Comparison of ENCODE assay signal across 25 cellular contexts in genomic region chr12:58465418-58465817, GRCh38.
DNase-seq lines count a peak whose midpoint lies in the region; ATAC-seq, FAIRE-seq and TF ChIP-seq lines count a peak whose summit lies in the region.
"Had no signal": no experiment of that assay in that cellular context is flagged by ENCODE, and none has a peak within 500 bp of the region (broad histone marks: within the 10 kb centered on the region; RNA-seq: fewer than 3 reads in every experiment).

No MANE protein-coding gene starts in this region.

- H3K36me3 ChIP-seq in A673 (ENCODE audit: insufficient read depth, low read length, poor library complexity, severe bottlenecking) (no peaks in the 10 kb centered on the region), PC-3 (ENCODE audit: low read depth, low read length) (no peaks in the 10 kb centered on the region), HAP-1 (replicated peaks) (no peaks in the 10 kb centered on the region)
- H3K36me3 ChIP-seq: BLaER1 treated with 17β-estradiol and CSF1 and Interleukin-3, amounts not matched to agents 10 nM and 100 nM; SJCRH30 had no signal

- ATAC-seq in PC-3 (peak; percentile 88), GM21367 (IDR thresholded peaks at IDR 0.05; ENCODE audit: unreplicated experiment) (no peak)
- ATAC-seq: CD8-positive, alpha-beta T cell; HCT116 had no signal

- CTCF ChIA-PET in A673 (lab: Charles Lee): no interaction called here
- CTCF ChIA-PET in PC-3 (lab: Charles Lee): no interaction called here

- POLR2A ChIA-PET in A673 (lab: Charles Lee; ENCODE audit: low non-redundant PET) (no interaction called here), PC-3 (lab: Charles Lee; ENCODE audit: unreplicated experiment) (no interaction called here)

- no peaks in the 10 kb centered on the region for H3K4me1 ChIP-seq in A673 (ENCODE audit: insufficient read depth, low read length, poor library complexity, severe bottlenecking)
- H3K4me1 ChIP-seq in PC-3 (ENCODE audit: insufficient read depth, low read length): peaks cover 10% of the 10 kb centered on the region
- H3K4me1 ChIP-seq in HAP-1: no peaks in the 10 kb centered on the region
- H3K4me1 ChIP-seq: BLaER1 treated with 17β-estradiol and CSF1 and Interleukin-3, amounts not matched to agents 10 nM and 100 nM; SJCRH30 had no signal

- H2AFZ ChIP-seq in PC-3 (ENCODE audit: low read length): no peak overlapping the region

- no peaks in the 10 kb centered on the region for H3F3A ChIP-seq in PC-3 (ENCODE audit: low read length, unreplicated experiment)

- DNase-seq in A673 (ENCODE audit: low spot score) (peak; percentile 64), HFFc6 (peak; percentile 26), PC-3 (peak; percentile 58), fibroblast of the aortic adventitia (ENCODE audit: low read depth) (peak; percentile 26), HAP-1 (ENCODE audit: low spot score in 2 of 2) (no peak), RCC 7860 (ENCODE audit: low spot score) (no peak), NCI-H187 treated with DMSO at 0.1 percent for 48 hours (lab: John Stamatoyannopoulos, UW) (no peak)
- DNase-seq: Calu3; CD8-positive, alpha-beta T cell; DMS53; KBM-7; NCI-H1092; NCI-H146; NCI-H2081; NCI-H2171 treated with DMSO at 0.1 percent for 48 hours; NCI-H510A; NCI-H748 treated with DMSO at 0.1 percent for 48 hours; NK-92 treated with Interleukin-12 subunit alpha and Interleukin-12 subunit beta, amount 100 ng/mL, for 24 hours; SJCRH30; SW 1271 had no signal

- intact Hi-C loops in A673 (cut with micrococcal nuclease; ENCODE audit: unreplicated experiment) (no loop called here), PC-3 (cut with micrococcal nuclease) (loop anchor here (10.0 kb wide), 1 partner anchor 59 kb away; no protein-coding TSS in a partner anchor)

- BruUV-seq in A673 (replicated peaks; lab: Mats Ljungman, UMichigan): no TSS peak
- no TSS peak for BruUV-seq in PC-3 (replicated peaks; lab: Mats Ljungman, UMichigan)

- no peak overlapping the region for H3K9ac ChIP-seq in PC-3 (ENCODE audit: low read length)
- H3K9ac ChIP-seq: BLaER1 treated with 17β-estradiol and CSF1 and Interleukin-3, amounts not matched to agents 10 nM and 100 nM had no signal

- peaks cover 3% of the 10 kb centered on the region for H3K9me3 ChIP-seq in A673 (ENCODE audit: low read depth, low read length, poor library complexity, severe bottlenecking)
- no peaks in the 10 kb centered on the region for H3K9me3 ChIP-seq in PC-3 (ENCODE audit: low read length)
- H3K9me3 ChIP-seq in HAP-1: no peaks in the 10 kb centered on the region

- H3K4me2 ChIP-seq in PC-3 (ENCODE audit: low read length): no peak overlapping the region
- H3K4me2 ChIP-seq: BLaER1 treated with 17β-estradiol and CSF1 and Interleukin-3, amounts not matched to agents 10 nM and 100 nM had no signal

- FAIRE-seq in RCC 7860 (lab: Jason Lieb, UNC): no peak
- FAIRE-seq: A204.1 had no signal

- no peaks in the 10 kb centered on the region for H4K20me1 ChIP-seq in PC-3 (ENCODE audit: low read length)
- H4K20me1 ChIP-seq: BLaER1 treated with 17β-estradiol and CSF1 and Interleukin-3, amounts not matched to agents 10 nM and 100 nM had no signal

- H3K27ac Mint-ChIP-seq in HFFc6: peak overlapping the region; percentile 31
- H3K27ac Mint-ChIP-seq: CD8-positive, alpha-beta T cell had no signal

- peaks cover 13% of the 10 kb centered on the region for H3K9me3 Mint-ChIP-seq in HFFc6

- H3K4me3 ChIP-seq in A673 (ENCODE audit: low read depth, low read length, poor library complexity, severe bottlenecking) (no peak overlapping the region), PC-3 (ENCODE audit: low read length) (no peak overlapping the region), fibroblast of the aortic adventitia (ENCODE audit: low read depth, low read length) (no peak overlapping the region), HAP-1 (no peak overlapping the region)
- H3K4me3 ChIP-seq: BLaER1 treated with 17β-estradiol and CSF1 and Interleukin-3, amounts not matched to agents 10 nM and 100 nM; SJCRH30 had no signal

- no peaks in the 10 kb centered on the region for H3K79me2 ChIP-seq in PC-3 (ENCODE audit: low read length)

- H3K36me3 Mint-ChIP-seq in HFFc6 (ENCODE audit: low read depth): peaks cover 14% of the 10 kb centered on the region
- H3K36me3 Mint-ChIP-seq: CD8-positive, alpha-beta T cell had no signal

- no peaks in the 10 kb centered on the region for H3K9me2 ChIP-seq in PC-3 (replicated peaks; ENCODE audit: low read length)

- in situ Hi-C loops in HAP-1 (cut with MboI; ENCODE audit: low sequenced_read_pairs): no loop called here

- H3K27ac ChIP-seq in A673 (ENCODE audit: low read depth, low read length, poor library complexity, severe bottlenecking) (no peak overlapping the region), PC-3 (ENCODE audit: low read length) (no peak overlapping the region)
- H3K27ac ChIP-seq: BLaER1 treated with 17β-estradiol and CSF1 and Interleukin-3, amounts not matched to agents 10 nM and 100 nM; RWPE1; SJCRH30 had no signal

- H3K4me3 Mint-ChIP-seq in HFFc6: no peak overlapping the region
- H3K4me3 Mint-ChIP-seq: CD8-positive, alpha-beta T cell had no signal

- no peaks in the 10 kb centered on the region for H3K27me3 ChIP-seq in A673 (replicated peaks; ENCODE audit: insufficient read depth, low read depth, low read length, poor library complexity)
- no peaks in the 10 kb centered on the region for H3K27me3 ChIP-seq in PC-3 (ENCODE audit: low read length)
- H3K27me3 ChIP-seq in HAP-1 (ENCODE audit: low read depth): no peaks in the 10 kb centered on the region
- H3K27me3 ChIP-seq: BLaER1 treated with 17β-estradiol and CSF1 and Interleukin-3, amounts not matched to agents 10 nM and 100 nM; SJCRH30 had no signal

- H3K27me3 Mint-ChIP-seq in HFFc6 (ENCODE audit: insufficient read depth): no peaks in the 10 kb centered on the region; the same call in none of the 2 replicates

- TF ChIP-seq CTCF in A673 (conservative IDR thresholded peaks at IDR 0.05; ENCODE audit: low read depth, low read length): no peak
- TF ChIP-seq CTCF in HFFc6 (IDR thresholded peaks at IDR 0.05): no peak
- TF ChIP-seq CTCF in PC-3 (conservative IDR thresholded peaks at IDR 0.05; ENCODE audit: low read depth, low read length): no peak
- no peak for TF ChIP-seq CTCF in fibroblast of the aortic adventitia (IDR thresholded peaks at IDR 0.05; ENCODE audit: insufficient read depth, low read length)

- H3K4me1 Mint-ChIP-seq in HFFc6 (ENCODE audit: low read depth): peaks cover 25% of the 10 kb centered on the region

Comparison
In these comparisons a context has a peak if more than half of its experiments do, and no peak if none do; other contexts are left out.
1. DNase-seq: peak in A673 (single experiment), HFFc6 (single experiment), PC-3 (single experiment) and fibroblast of the aortic adventitia (single experiment); none in HAP-1 (0 of 2), RCC 7860 (single experiment) and NCI-H187 treated with DMSO at 0.1 percent for 48 hours (single experiment).